Comparison of ENCODE assay signal across 8 cellular contexts in genomic region chr14:49619730-49620129, GRCh38. TPM values are rescaled to one million over a fixed set of nuclear protein-coding genes. Genes with fewer than 3 reads are reported as not detected.
DNase-seq lines count a peak whose midpoint lies in the region; ATAC-seq, FAIRE-seq and TF ChIP-seq lines count a peak whose summit lies in the region.

No MANE protein-coding gene starts in this region.

- in situ Hi-C loops in HepG2 (cut with HindIII; ENCODE audit: extremely low pct_ligation_motif_present, low pct_unique_long_range_greater_than_20kb) = no loop called here

- H3K36me3 ChIP-seq in adrenal gland (replicated peaks in 1 of 2) = peaks cover 0 to 15% of the 10 kb centered on the region in 2 donors
- peaks cover 0 to 14% of the 10 kb centered on the region in 2 experiments; a peak in 2 of 5 replicates for H3K36me3 ChIP-seq in HepG2 (replicated peaks in 1 of 2; ENCODE audit: control insufficient read depth in 1 of 2, insufficient read depth in 2 of 2, low read length in 2 of 2)
- H3K36me3 ChIP-seq in thyroid gland = peaks cover 6 to 16% of the 10 kb centered on the region in 2 donors

- peak overlapping the region; percentile 84 for H3K4me3 Mint-ChIP-seq in activated CD8-positive, alpha-beta memory T cell treated with anti-CD3 and anti-CD28 coated beads, Interleukin-2, amount 10 ng/mL, durations not matched to agents 7 days and 5 days

- intact Hi-C loops in adrenal gland (cut with DNase I) (no loop called here), HepG2 (cut with micrococcal nuclease; ENCODE audit: unreplicated experiment) (loop anchor here (2.0 kb wide), 2 partner anchors 23 to 33 kb away; partner anchors contain the start of gene RPS29), thyroid gland (cut with DNase I) (no loop called here)

- H3K27me3 ChIP-seq in adrenal gland (no peaks in the 10 kb centered on the region), HepG2 (ENCODE audit: control insufficient read depth in 1 of 2, insufficient read depth in 2 of 2, low read length in 2 of 2) (no peaks in the 10 kb centered on the region; a peak in 1 of 5 replicates), thyroid gland (no peaks in the 10 kb centered on the region)

- peaks cover 58% of the 10 kb centered on the region for H3K79me2 ChIP-seq in HepG2 (ENCODE audit: insufficient read depth, low read length)

- no peak for TF ChIP-seq CTCF in adrenal gland (IDR thresholded peaks at IDR 0.05)
- TF ChIP-seq CTCF in HepG2 (CRISPR knock-in tag; IDR thresholded peaks at IDR 0.05) = no peak
- no peak for TF ChIP-seq CTCF in thyroid gland (IDR thresholded peaks at IDR 0.05)

- H3K4me1 Mint-ChIP-seq in activated CD8-positive, alpha-beta memory T cell treated with anti-CD3 and anti-CD28 coated beads, Interleukin-2, amount 10 ng/mL, durations not matched to agents 7 days and 5 days = peaks cover 42% of the 10 kb centered on the region

- H3K27me3 Mint-ChIP-seq in activated CD8-positive, alpha-beta memory T cell treated with anti-CD3 and anti-CD28 coated beads, Interleukin-2, amount 10 ng/mL, durations not matched to agents 7 days and 5 days = no peaks in the 10 kb centered on the region

- peak overlapping the region; percentile 74 for H3K4me2 ChIP-seq in HepG2 (ENCODE audit: low read depth, low read length)

- TSS peak; percentile 82 for BruUV-seq in HepG2 (replicated peaks; lab: Mats Ljungman, UMichigan)

- H3K36me3 Mint-ChIP-seq in activated CD8-positive, alpha-beta memory T cell treated with anti-CD3 and anti-CD28 coated beads, Interleukin-2, amount 10 ng/mL, durations not matched to agents 7 days and 5 days = peaks cover 65% of the 10 kb centered on the region

- peaks cover 12% of the 10 kb centered on the region for H4K20me1 ChIP-seq in HepG2 (ENCODE audit: insufficient read depth, low read length)

- peak overlapping the region; percentile 91 to 97 (median 93) for H3K27ac ChIP-seq in adrenal gland
- peak overlapping the region; percentile 94 for H3K27ac ChIP-seq in HepG2 (ENCODE audit: extremely low read length, insufficient read depth, low read length)
- H3K27ac ChIP-seq in thyroid gland = peak overlapping the region in 2 of 3 donors; percentile 77 to 86

- TF ChIP-seq EP300 in HepG2 (IDR thresholded peaks at IDR 0.05; ENCODE audit: low read depth in 2 of 2, low read length in 2 of 2) = no peak
- TF ChIP-seq EP300 in HepG2 (CRISPR knock-in tag; IDR thresholded peaks at IDR 0.05; ENCODE audit: borderline replicate concordance) = no peak

- peak overlapping the region; percentile 92 for H3K27ac Mint-ChIP-seq in activated CD8-positive, alpha-beta memory T cell treated with anti-CD3 and anti-CD28 coated beads, Interleukin-2, amount 10 ng/mL, durations not matched to agents 7 days and 5 days

- no peaks in the 10 kb centered on the region for H3K9me3 ChIP-seq in adrenal gland (replicated peaks in 1 of 3)
- no peaks in the 10 kb centered on the region for H3K9me3 ChIP-seq in HepG2 (ENCODE audit: low read length)
- H3K9me3 ChIP-seq in thyroid gland = no peaks in the 10 kb centered on the region

- WGBS in adrenal gland, 4 donors = 0 to 1% (median 1%) methylated on average over 11 of the region's 11 CpGs
- 2% methylated on average over 11 of the region's 11 CpGs for WGBS in HepG2 (ENCODE audit: low lambda C conversion rate)
- WGBS in thyroid gland, 2 donors = 1% methylated on average over 11 of the region's 11 CpGs

- H3K4me3 ChIP-seq in adrenal gland = peak overlapping the region; percentile 65 to 92 (median 72)
- H3K4me3 ChIP-seq in HepG2 (replicated peaks in 1 of 3; ENCODE audit: insufficient read depth in 1 of 3, low read depth in 2 of 3, low read length in 3 of 3) = peak overlapping the region; percentile 79 to 92 (median 92)
- peak overlapping the region; percentile 49 to 87 (median 67) for H3K4me3 ChIP-seq in thyroid gland (replicated peaks in 1 of 3)

- H3K9me3 Mint-ChIP-seq in activated CD8-positive, alpha-beta memory T cell treated with anti-CD3 and anti-CD28 coated beads, Interleukin-2, amount 10 ng/mL, durations not matched to agents 7 days and 5 days (ENCODE audit: low read depth) = no peaks in the 10 kb centered on the region

- POLR2A ChIA-PET in HepG2 (lab: Yijun Ruan, JAX) = interaction anchor here (0.6 to 3.4 kb wide), 25 partner anchors 8 to 243 kb away, joined by 3 to 65 read pairs (median 7); partner anchors contain the start of genes DNAAF2, KLHDC2, LRR1 and NEMF

- TF ChIP-seq RAD21 in HepG2 (CRISPR knock-in tag; IDR thresholded peaks at IDR 0.05) = no peak

- TF ChIP-seq POLR2A in adrenal gland (IDR thresholded peaks at IDR 0.05) = no peak
- TF ChIP-seq POLR2A in HepG2 (IDR thresholded peaks at IDR 0.05; ENCODE audit: insufficient read depth in 1 of 2, low read depth in 2 of 2, low read length in 2 of 2) = no peak
- TF ChIP-seq POLR2A in thyroid gland (IDR thresholded peaks at IDR 0.05) = no peak

- ATAC-seq in activated CD8-positive, alpha-beta memory T cell treated with anti-CD3 and anti-CD28 coated beads, Interleukin-2, amount 10 ng/mL, durations not matched to agents 7 days and 5 days = no peak
- ATAC-seq in HepG2 (no peak), GM19455 (IDR thresholded peaks at IDR 0.05; ENCODE audit: unreplicated experiment) (no peak)

- peaks cover 18 to 53% of the 10 kb centered on the region in 2 donors for H3K4me1 ChIP-seq in adrenal gland (replicated peaks in 1 of 2)
- H3K4me1 ChIP-seq in HepG2 (ENCODE audit: insufficient read depth, low read length) = peaks cover 62% of the 10 kb centered on the region
- H3K4me1 ChIP-seq in thyroid gland = peaks cover 28 to 35% of the 10 kb centered on the region in 2 donors

- no peak overlapping the region for H2AFZ ChIP-seq in HepG2 (ENCODE audit: low read length)

- no peak for DNase-seq in activated CD8-positive, alpha-beta memory T cell treated with anti-CD3 and anti-CD28 coated beads, Interleukin-2, amount 10 ng/mL, durations not matched to agents 7 days and 5 days
- DNase-seq in activated CD8-positive, alpha-beta memory T cell treated with anti-CD3 and anti-CD28 coated beads, Interleukin-2, amount 50 U/mL, for 48 hours = no peak
- no peak for DNase-seq in adrenal gland
- no peak for DNase-seq in HepG2 (ENCODE audit: low spot score)
- no peak for DNase-seq in thyroid gland
- DNase-seq in midbrain (lab: John Stamatoyannopoulos, UW) = no peak
- DNase-seq in NCI-H2227 (lab: John Stamatoyannopoulos, UW; ENCODE audit: unreplicated experiment) = no peak

- FAIRE-seq in HepG2 (lab: Jason Lieb, UNC) = no peak

- H3K9ac ChIP-seq in HepG2 (ENCODE audit: insufficient read depth, low read depth, low read length) = peak overlapping the region; percentile 96

- CTCF ChIA-PET in activated CD8-positive, alpha-beta memory T cell treated with anti-CD3 and anti-CD28 coated beads, Interleukin-2, amount 10 ng/mL, durations not matched to agents 7 days and 5 days (lab: Charles Lee) = interaction anchor here (1.1 to 4.0 kb wide), 13 partner anchors 8 to 246 kb away, joined by 3 to 34 read pairs (median 8); partner anchors contain the start of genes DNAAF2, KLHDC2, LRR1 and NEMF
- CTCF ChIA-PET in HepG2 (lab: Yijun Ruan, JAX; ENCODE audit: low intra/inter-chr PET ratio, low total read pairs) = interaction anchor here (1.0 kb wide), 1 partner anchor 15 kb away, joined by 3 read pairs; no protein-coding TSS in a partner anchor

RNA-seq across cellular contexts. Expression of gene RPL36AL, which starts 0.7 kb away (rescaled TPM):
- total RNA-seq in activated CD8-positive, alpha-beta memory T cell treated with anti-CD3 and anti-CD28 coated beads, Interleukin-2, amount 10 ng/mL, durations not matched to agents 7 days and 5 days = 100 to 1,000 TPM; 245 to 248 TPM
- total RNA-seq in adrenal gland = 100 to 1,000 TPM; 191 to 362 (median 258) TPM
- 100 to 1,000 TPM; 248 to 705 (median 567) TPM for polyA plus RNA-seq in adrenal gland
- total RNA-seq in HepG2 (2016; rRNA removed; fragmentation: Illumina TruSeq; extraction: Trizol) = 294 and 383 TPM in 2 replicates
- 88.6 and 90.1 TPM in 2 replicates for total RNA-seq in HepG2 (2016; cell fraction: cytosol; rRNA removed; fragmentation: Illumina TruSeq; extraction: Trizol; ENCODE audit: low read depth)
- 283 and 392 TPM in 2 replicates for total RNA-seq in HepG2 (2016; cell fraction: insoluble cytoplasmic fraction; rRNA removed; fragmentation: Illumina TruSeq; extraction: Trizol)
- 101 and 102 TPM in 2 replicates for total RNA-seq in HepG2 (2016; cell fraction: membrane; rRNA removed; fragmentation: Illumina TruSeq; extraction: Trizol)
- total RNA-seq in HepG2 (2016; cell fraction: nucleus; rRNA removed; fragmentation: Illumina TruSeq; extraction: Trizol) = 94.7 and 104 TPM in 2 replicates
- 84.2 and 90.0 TPM in 2 replicates for polyA plus RNA-seq in HepG2 (2011; rRNA removed)
- polyA plus RNA-seq in HepG2 (2011; cell fraction: cytosol; rRNA removed) = 86.6 and 126 TPM in 2 replicates
- polyA plus RNA-seq in HepG2 (2011; cell fraction: nucleus; rRNA removed) = 25.3 and 33.1 TPM in 2 replicates
- polyA plus RNA-seq in HepG2 (2012) = 175 and 257 TPM in 2 replicates
- polyA plus RNA-seq in HepG2 (2016; cell fraction: cytosol; fragmentation: Illumina TruSeq; extraction: Trizol; ENCODE audit: low read depth) = 98.6 and 103 TPM in 2 replicates
- 442 and 461 TPM in 2 replicates for polyA plus RNA-seq in HepG2 (2016; cell fraction: insoluble cytoplasmic fraction; fragmentation: Illumina TruSeq; extraction: Trizol; ENCODE audit: low read depth)
- polyA plus RNA-seq in HepG2 (2016; cell fraction: membrane; fragmentation: Illumina TruSeq; extraction: Trizol; ENCODE audit: low read depth) = 108 and 109 TPM in 2 replicates
- polyA plus RNA-seq in HepG2 (2016; cell fraction: nucleus; fragmentation: Illumina TruSeq; extraction: Trizol; ENCODE audit: insufficient read depth, low read depth) = 176 and 178 TPM in 2 replicates
- 4.9 and 21.4 TPM in 2 replicates for polyA minus RNA-seq in HepG2 (2011; rRNA and poly(A)+ RNA removed; ENCODE audit: low replicate concordance)
- polyA minus RNA-seq in HepG2 (2011; cell fraction: cytosol; rRNA and poly(A)+ RNA removed) = 35.3 and 38.6 TPM in 2 replicates
- polyA minus RNA-seq in HepG2 (2011; cell fraction: nucleus; rRNA and poly(A)+ RNA removed) = 19.6 and 28.7 TPM in 2 replicates
- total RNA-seq in thyroid gland = 100 to 1,000 TPM; 119 to 348 (median 175) TPM

RNA-seq across cellular contexts. Expression of gene MGAT2, which starts 0.9 kb away (rescaled TPM):
- total RNA-seq in activated CD8-positive, alpha-beta memory T cell treated with anti-CD3 and anti-CD28 coated beads, Interleukin-2, amount 10 ng/mL, durations not matched to agents 7 days and 5 days = 10 to 100 TPM; 68.4 to 75.9 TPM
- total RNA-seq in adrenal gland (10 to 100 TPM; 35.8 to 87.8 (median 48.7) TPM), HepG2 (2016; rRNA removed; fragmentation: Illumina TruSeq; extraction: Trizol) (47.2 and 51.9 TPM in 2 replicates), thyroid gland (10 to 100 TPM; 23.8 to 26.7 (median 25.6) TPM)
- polyA plus RNA-seq in adrenal gland (10 to 100 TPM; 10.3 to 76.1 (median 15.2) TPM), HepG2 (2011; rRNA removed) (12.4 and 12.9 TPM in 2 replicates)
- total RNA-seq in HepG2 (2016; cell fraction: cytosol; rRNA removed; fragmentation: Illumina TruSeq; extraction: Trizol; ENCODE audit: low read depth) = 11.1 and 14.0 TPM in 2 replicates
- total RNA-seq in HepG2 (2016; cell fraction: insoluble cytoplasmic fraction; rRNA removed; fragmentation: Illumina TruSeq; extraction: Trizol) = 50.9 and 51.9 TPM in 2 replicates
- total RNA-seq in HepG2 (2016; cell fraction: membrane; rRNA removed; fragmentation: Illumina TruSeq; extraction: Trizol) = 47.8 and 48.8 TPM in 2 replicates
- 35.6 and 35.7 TPM in 2 replicates for total RNA-seq in HepG2 (2016; cell fraction: nucleus; rRNA removed; fragmentation: Illumina TruSeq; extraction: Trizol)
- polyA plus RNA-seq in HepG2 (2011; cell fraction: cytosol; rRNA removed) = 11.6 and 13.5 TPM in 2 replicates
- polyA plus RNA-seq in HepG2 (2011; cell fraction: nucleus; rRNA removed) = 4.6 and 5.3 TPM in 2 replicates
- polyA plus RNA-seq in HepG2 (2012) = 4.2 and 5.5 TPM in 2 replicates
- 9.6 and 11.4 TPM in 2 replicates for polyA plus RNA-seq in HepG2 (2016; cell fraction: cytosol; fragmentation: Illumina TruSeq; extraction: Trizol; ENCODE audit: low read depth)
- polyA plus RNA-seq in HepG2 (2016; cell fraction: insoluble cytoplasmic fraction; fragmentation: Illumina TruSeq; extraction: Trizol; ENCODE audit: low read depth) = 42.7 and 53.6 TPM in 2 replicates
- 30.4 and 34.7 TPM in 2 replicates for polyA plus RNA-seq in HepG2 (2016; cell fraction: membrane; fragmentation: Illumina TruSeq; extraction: Trizol; ENCODE audit: low read depth)
- 41.5 and 42.4 TPM in 2 replicates for polyA plus RNA-seq in HepG2 (2016; cell fraction: nucleus; fragmentation: Illumina TruSeq; extraction: Trizol; ENCODE audit: insufficient read depth, low read depth)
- 13.7 and 21.0 TPM in 2 replicates for polyA minus RNA-seq in HepG2 (2011; rRNA and poly(A)+ RNA removed; ENCODE audit: low replicate concordance)
- polyA minus RNA-seq in HepG2 (2011; cell fraction: cytosol; rRNA and poly(A)+ RNA removed) = 14.9 and 15.9 TPM in 2 replicates
- 10.3 and 10.8 TPM in 2 replicates for polyA minus RNA-seq in HepG2 (2011; cell fraction: nucleus; rRNA and poly(A)+ RNA removed)

RNA-seq across cellular contexts. Expression of gene DNAAF2, which starts 15.3 kb away (rescaled TPM):
- 10 to 100 TPM in 1 of 2 experiments, 1 to 10 TPM in 1; 8.7 to 11.5 TPM for total RNA-seq in activated CD8-positive, alpha-beta memory T cell treated with anti-CD3 and anti-CD28 coated beads, Interleukin-2, amount 10 ng/mL, durations not matched to agents 7 days and 5 days
- total RNA-seq in adrenal gland (10 to 100 TPM in 3 of 8 donors, 1 to 10 TPM in 5; 6.9 to 11.7 (median 9.4) TPM), HepG2 (2016; rRNA removed; fragmentation: Illumina TruSeq; extraction: Trizol) (13.6 and 17.9 TPM in 2 replicates), thyroid gland (10 to 100 TPM in 2 of 4 donors, 1 to 10 TPM in 2; 5.6 to 15.3 (median 11.5) TPM)
- polyA plus RNA-seq in adrenal gland (1 to 10 TPM; 4.2 to 5.4 (median 4.2) TPM), HepG2 (2011; rRNA removed) (6.1 TPM in 2 replicates)
- total RNA-seq in HepG2 (2016; cell fraction: cytosol; rRNA removed; fragmentation: Illumina TruSeq; extraction: Trizol; ENCODE audit: low read depth) = 4.8 and 5.7 TPM in 2 replicates
- 14.5 and 17.7 TPM in 2 replicates for total RNA-seq in HepG2 (2016; cell fraction: insoluble cytoplasmic fraction; rRNA removed; fragmentation: Illumina TruSeq; extraction: Trizol)
- total RNA-seq in HepG2 (2016; cell fraction: membrane; rRNA removed; fragmentation: Illumina TruSeq; extraction: Trizol) = 10.8 and 12.3 TPM in 2 replicates
- 7.0 and 8.3 TPM in 2 replicates for total RNA-seq in HepG2 (2016; cell fraction: nucleus; rRNA removed; fragmentation: Illumina TruSeq; extraction: Trizol)
- polyA plus RNA-seq in HepG2 (2011; cell fraction: cytosol; rRNA removed) = 4.9 and 5.2 TPM in 2 replicates
- polyA plus RNA-seq in HepG2 (2011; cell fraction: nucleus; rRNA removed) = 2.5 and 2.7 TPM in 2 replicates
- polyA plus RNA-seq in HepG2 (2012) = 7.4 and 8.1 TPM in 2 replicates
- polyA plus RNA-seq in HepG2 (2016; cell fraction: cytosol; fragmentation: Illumina TruSeq; extraction: Trizol; ENCODE audit: low read depth) = 3.3 and 4.7 TPM in 2 replicates
- 17.1 and 19.1 TPM in 2 replicates for polyA plus RNA-seq in HepG2 (2016; cell fraction: insoluble cytoplasmic fraction; fragmentation: Illumina TruSeq; extraction: Trizol; ENCODE audit: low read depth)
- polyA plus RNA-seq in HepG2 (2016; cell fraction: membrane; fragmentation: Illumina TruSeq; extraction: Trizol; ENCODE audit: low read depth) = 7.1 and 7.4 TPM in 2 replicates
- polyA plus RNA-seq in HepG2 (2016; cell fraction: nucleus; fragmentation: Illumina TruSeq; extraction: Trizol; ENCODE audit: insufficient read depth, low read depth) = 9.5 and 10.7 TPM in 2 replicates
- polyA minus RNA-seq in HepG2 (2011; rRNA and poly(A)+ RNA removed; ENCODE audit: low replicate concordance) = 2.7 and 3.1 TPM in 2 replicates
- polyA minus RNA-seq in HepG2 (2011; cell fraction: cytosol; rRNA and poly(A)+ RNA removed) = 3.6 and 4.2 TPM in 2 replicates
- polyA minus RNA-seq in HepG2 (2011; cell fraction: nucleus; rRNA and poly(A)+ RNA removed) = 3.1 and 4.5 TPM in 2 replicates

RNA-seq across cellular contexts. Expression of gene LRR1, which starts 21.0 kb away (rescaled TPM):
- total RNA-seq in activated CD8-positive, alpha-beta memory T cell treated with anti-CD3 and anti-CD28 coated beads, Interleukin-2, amount 10 ng/mL, durations not matched to agents 7 days and 5 days = 10 to 100 TPM; 64.4 to 71.3 TPM
- total RNA-seq in adrenal gland (10 to 100 TPM in 4 of 8 donors, 1 to 10 TPM in 4; 7.4 to 20.9 (median 10.1) TPM), HepG2 (2016; rRNA removed; fragmentation: Illumina TruSeq; extraction: Trizol) (36.2 and 49.8 TPM in 2 replicates), thyroid gland (1 to 10 TPM; 5.2 to 8.9 (median 6.9) TPM)
- polyA plus RNA-seq in adrenal gland (10 to 100 TPM in 1 of 3 donors, 1 to 10 TPM in 2; 4.7 to 10.3 (median 5.7) TPM), HepG2 (2011; rRNA removed) (3.9 and 7.0 TPM in 2 replicates)
- total RNA-seq in HepG2 (2016; cell fraction: cytosol; rRNA removed; fragmentation: Illumina TruSeq; extraction: Trizol; ENCODE audit: low read depth) = 25.3 and 29.2 TPM in 2 replicates
- 37.2 and 49.2 TPM in 2 replicates for total RNA-seq in HepG2 (2016; cell fraction: insoluble cytoplasmic fraction; rRNA removed; fragmentation: Illumina TruSeq; extraction: Trizol)
- 30.8 and 32.4 TPM in 2 replicates for total RNA-seq in HepG2 (2016; cell fraction: membrane; rRNA removed; fragmentation: Illumina TruSeq; extraction: Trizol)
- 18.7 and 21.3 TPM in 2 replicates for total RNA-seq in HepG2 (2016; cell fraction: nucleus; rRNA removed; fragmentation: Illumina TruSeq; extraction: Trizol)
- 4.2 and 4.3 TPM in 2 replicates for polyA plus RNA-seq in HepG2 (2011; cell fraction: cytosol; rRNA removed)
- polyA plus RNA-seq in HepG2 (2011; cell fraction: nucleus; rRNA removed) = 1.9 and 2.1 TPM in 2 replicates
- polyA plus RNA-seq in HepG2 (2012) = 4.8 and 6.0 TPM in 2 replicates
- 14.3 and 17.0 TPM in 2 replicates for polyA plus RNA-seq in HepG2 (2016; cell fraction: cytosol; fragmentation: Illumina TruSeq; extraction: Trizol; ENCODE audit: low read depth)
- polyA plus RNA-seq in HepG2 (2016; cell fraction: insoluble cytoplasmic fraction; fragmentation: Illumina TruSeq; extraction: Trizol; ENCODE audit: low read depth) = 36.2 and 39.0 TPM in 2 replicates
- 16.8 and 17.0 TPM in 2 replicates for polyA plus RNA-seq in HepG2 (2016; cell fraction: membrane; fragmentation: Illumina TruSeq; extraction: Trizol; ENCODE audit: low read depth)
- polyA plus RNA-seq in HepG2 (2016; cell fraction: nucleus; fragmentation: Illumina TruSeq; extraction: Trizol; ENCODE audit: insufficient read depth, low read depth) = 17.4 and 22.9 TPM in 2 replicates
- polyA minus RNA-seq in HepG2 (2011; rRNA and poly(A)+ RNA removed; ENCODE audit: low replicate concordance) = 6.5 and 13.4 TPM in 2 replicates
- 3.0 and 4.6 TPM in 2 replicates for polyA minus RNA-seq in HepG2 (2011; cell fraction: cytosol; rRNA and poly(A)+ RNA removed)
- polyA minus RNA-seq in HepG2 (2011; cell fraction: nucleus; rRNA and poly(A)+ RNA removed) = 9.0 and 10.3 TPM in 2 replicates

RNA-seq across cellular contexts. Expression of gene RPS29, which starts 33.5 kb away (rescaled TPM):
- total RNA-seq in activated CD8-positive, alpha-beta memory T cell treated with anti-CD3 and anti-CD28 coated beads, Interleukin-2, amount 10 ng/mL, durations not matched to agents 7 days and 5 days = 1,000 to 10,000 TPM; 1,378 to 1,419 TPM
- total RNA-seq in adrenal gland (1,000 to 10,000 TPM; 1,022 to 6,627 (median 1,416) TPM), HepG2 (2016; rRNA removed; fragmentation: Illumina TruSeq; extraction: Trizol) (3,901 and 4,303 TPM in 2 replicates), thyroid gland (1,000 to 10,000 TPM; 1,423 to 9,553 (median 5,247) TPM)
- polyA plus RNA-seq in adrenal gland (1,000 to 10,000 TPM in 2 of 3 donors, 100 to 1,000 TPM in 1; 922 to 1,466 (median 1,304) TPM), HepG2 (2011; rRNA removed) (7,896 and 8,215 TPM in 2 replicates)
- total RNA-seq in HepG2 (2016; cell fraction: cytosol; rRNA removed; fragmentation: Illumina TruSeq; extraction: Trizol; ENCODE audit: low read depth) = 8,184 and 8,598 TPM in 2 replicates
- 4,185 and 4,312 TPM in 2 replicates for total RNA-seq in HepG2 (2016; cell fraction: insoluble cytoplasmic fraction; rRNA removed; fragmentation: Illumina TruSeq; extraction: Trizol)
- 10,515 and 11,473 TPM in 2 replicates for total RNA-seq in HepG2 (2016; cell fraction: membrane; rRNA removed; fragmentation: Illumina TruSeq; extraction: Trizol)
- total RNA-seq in HepG2 (2016; cell fraction: nucleus; rRNA removed; fragmentation: Illumina TruSeq; extraction: Trizol) = 1,563 and 1,683 TPM in 2 replicates
- 23,106 and 23,761 TPM in 2 replicates for polyA plus RNA-seq in HepG2 (2011; cell fraction: cytosol; rRNA removed)
- 3,131 and 3,133 TPM in 2 replicates for polyA plus RNA-seq in HepG2 (2011; cell fraction: nucleus; rRNA removed)
- 7,846 and 11,802 TPM in 2 replicates for polyA plus RNA-seq in HepG2 (2012)
- polyA plus RNA-seq in HepG2 (2016; cell fraction: cytosol; fragmentation: Illumina TruSeq; extraction: Trizol; ENCODE audit: low read depth) = 7,461 and 7,652 TPM in 2 replicates
- 2,305 and 2,788 TPM in 2 replicates for polyA plus RNA-seq in HepG2 (2016; cell fraction: insoluble cytoplasmic fraction; fragmentation: Illumina TruSeq; extraction: Trizol; ENCODE audit: low read depth)
- polyA plus RNA-seq in HepG2 (2016; cell fraction: membrane; fragmentation: Illumina TruSeq; extraction: Trizol; ENCODE audit: low read depth) = 6,369 and 7,188 TPM in 2 replicates
- 1,882 and 2,182 TPM in 2 replicates for polyA plus RNA-seq in HepG2 (2016; cell fraction: nucleus; fragmentation: Illumina TruSeq; extraction: Trizol; ENCODE audit: insufficient read depth, low read depth)
- 1,545 and 1,558 TPM in 2 replicates for polyA minus RNA-seq in HepG2 (2011; rRNA and poly(A)+ RNA removed; ENCODE audit: low replicate concordance)
- polyA minus RNA-seq in HepG2 (2011; cell fraction: cytosol; rRNA and poly(A)+ RNA removed) = 502 and 598 TPM in 2 replicates
- polyA minus RNA-seq in HepG2 (2011; cell fraction: nucleus; rRNA and poly(A)+ RNA removed) = 266 and 310 TPM in 2 replicates
